Comparison of ENCODE assay signal across 1 cellular context in the genomic region with DNA sequence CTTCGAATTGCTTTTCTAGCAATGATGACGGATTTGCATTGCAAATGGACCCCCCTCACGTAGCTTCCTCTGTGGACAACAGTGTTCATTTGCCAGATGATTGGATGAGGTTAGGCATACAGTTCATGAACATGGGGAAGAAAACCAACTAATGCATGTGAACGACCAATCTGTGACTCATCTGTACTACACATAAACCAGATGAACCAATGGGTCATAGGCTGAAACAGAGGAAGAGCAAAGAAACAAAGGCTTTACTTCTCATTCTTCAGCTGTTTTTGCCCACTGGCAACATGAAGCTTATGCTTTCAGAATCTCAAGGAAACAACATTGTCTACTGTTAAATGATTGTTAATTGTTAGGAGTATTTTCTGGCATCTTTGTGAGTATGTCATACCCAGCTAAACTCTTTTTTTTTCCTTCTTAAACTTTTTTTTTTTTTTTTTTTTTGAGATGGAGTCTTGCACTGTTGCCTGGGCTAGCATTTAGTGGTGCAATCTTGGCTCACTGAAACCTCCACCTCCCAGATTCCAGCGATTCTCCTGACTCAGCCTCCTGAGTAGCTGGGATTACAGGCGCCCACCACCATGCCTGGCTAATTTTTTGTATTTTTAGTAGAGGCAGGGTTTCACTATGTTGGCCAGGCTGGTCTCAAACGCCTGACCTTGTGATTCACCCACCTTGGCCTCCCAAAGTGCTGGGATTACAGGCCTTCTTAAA.
A peak's percentile ranks its signal among the peaks of the same experiment; 100 is the strongest.
TF ChIP-seq lines count a peak whose summit lies in the region.

No MANE protein-coding gene starts in this region.

TF ChIP-seq in SK-N-SH, 30 proteins besides CTCF, POLR2A, EP300 and RAD21 (continued from another document):
- TF ChIP-seq EZH2phosphoT487 (IDR thresholded peaks at IDR 0.05; ENCODE audit: borderline replicate concordance, low read depth) (no peak), ELF1 (IDR thresholded peaks at IDR 0.05) (no peak), FOSL2 (IDR thresholded peaks at IDR 0.05; ENCODE audit: borderline replicate concordance, low read depth) (peak; percentile 84; the same call in 1 of the 2 replicates), GATA2 (CRISPR knock-in tag; IDR thresholded peaks at IDR 0.05) (no peak), FOXM1 (IDR thresholded peaks at IDR 0.05; ENCODE audit: low read depth) (no peak), MEF2A (IDR thresholded peaks at IDR 0.05; ENCODE audit: borderline replicate concordance, low read depth) (no peak), RCOR1 (IDR thresholded peaks at IDR 0.05; ENCODE audit: low read length) (no peak), SIN3A (IDR thresholded peaks at IDR 0.05; ENCODE audit: borderline replicate concordance, low read depth, low read length) (no peak), POLR2AphosphoS5 (IDR thresholded peaks at IDR 0.05; ENCODE audit: low read depth, low read length) (peak; percentile 43; the same call in 1 of the 2 replicates), CHD2 (IDR thresholded peaks at IDR 0.05; ENCODE audit: low read length, partially characterized antibody) (no peak), NFIC (IDR thresholded peaks at IDR 0.05; ENCODE audit: borderline replicate concordance) (no peak), TAF1 (IDR thresholded peaks at IDR 0.05; ENCODE audit: borderline replicate concordance, low read depth, low read length) (no peak)
- TF ChIP-seq, protein P1, sequence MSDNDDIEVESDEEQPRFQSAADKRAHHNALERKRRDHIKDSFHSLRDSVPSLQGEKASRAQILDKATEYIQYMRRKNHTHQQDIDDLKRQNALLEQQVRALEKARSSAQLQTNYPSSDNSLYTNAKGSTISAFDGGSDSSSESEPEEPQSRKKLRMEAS (IDR thresholded peaks at IDR 0.05; ENCODE audit: low read depth) = 0 out of 2 replicates have a peak, but pooled peaks have one; percentile 32
- TF ChIP-seq, protein P2, sequence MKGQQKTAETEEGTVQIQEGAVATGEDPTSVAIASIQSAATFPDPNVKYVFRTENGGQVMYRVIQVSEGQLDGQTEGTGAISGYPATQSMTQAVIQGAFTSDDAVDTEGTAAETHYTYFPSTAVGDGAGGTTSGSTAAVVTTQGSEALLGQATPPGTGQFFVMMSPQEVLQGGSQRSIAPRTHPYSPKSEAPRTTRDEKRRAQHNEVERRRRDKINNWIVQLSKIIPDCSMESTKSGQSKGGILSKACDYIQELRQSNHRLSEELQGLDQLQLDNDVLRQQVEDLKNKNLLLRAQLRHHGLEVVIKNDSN (IDR thresholded peaks at IDR 0.05; ENCODE audit: borderline replicate concordance, low read depth) = no peak
- TF ChIP-seq, protein P3, sequence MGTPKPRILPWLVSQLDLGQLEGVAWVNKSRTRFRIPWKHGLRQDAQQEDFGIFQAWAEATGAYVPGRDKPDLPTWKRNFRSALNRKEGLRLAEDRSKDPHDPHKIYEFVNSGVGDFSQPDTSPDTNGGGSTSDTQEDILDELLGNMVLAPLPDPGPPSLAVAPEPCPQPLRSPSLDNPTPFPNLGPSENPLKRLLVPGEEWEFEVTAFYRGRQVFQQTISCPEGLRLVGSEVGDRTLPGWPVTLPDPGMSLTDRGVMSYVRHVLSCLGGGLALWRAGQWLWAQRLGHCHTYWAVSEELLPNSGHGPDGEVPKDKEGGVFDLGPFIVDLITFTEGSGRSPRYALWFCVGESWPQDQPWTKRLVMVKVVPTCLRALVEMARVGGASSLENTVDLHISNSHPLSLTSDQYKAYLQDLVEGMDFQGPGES (IDR thresholded peaks at IDR 0.05; ENCODE audit: low read depth, low read length) = no peak
- TF ChIP-seq, protein P4, sequence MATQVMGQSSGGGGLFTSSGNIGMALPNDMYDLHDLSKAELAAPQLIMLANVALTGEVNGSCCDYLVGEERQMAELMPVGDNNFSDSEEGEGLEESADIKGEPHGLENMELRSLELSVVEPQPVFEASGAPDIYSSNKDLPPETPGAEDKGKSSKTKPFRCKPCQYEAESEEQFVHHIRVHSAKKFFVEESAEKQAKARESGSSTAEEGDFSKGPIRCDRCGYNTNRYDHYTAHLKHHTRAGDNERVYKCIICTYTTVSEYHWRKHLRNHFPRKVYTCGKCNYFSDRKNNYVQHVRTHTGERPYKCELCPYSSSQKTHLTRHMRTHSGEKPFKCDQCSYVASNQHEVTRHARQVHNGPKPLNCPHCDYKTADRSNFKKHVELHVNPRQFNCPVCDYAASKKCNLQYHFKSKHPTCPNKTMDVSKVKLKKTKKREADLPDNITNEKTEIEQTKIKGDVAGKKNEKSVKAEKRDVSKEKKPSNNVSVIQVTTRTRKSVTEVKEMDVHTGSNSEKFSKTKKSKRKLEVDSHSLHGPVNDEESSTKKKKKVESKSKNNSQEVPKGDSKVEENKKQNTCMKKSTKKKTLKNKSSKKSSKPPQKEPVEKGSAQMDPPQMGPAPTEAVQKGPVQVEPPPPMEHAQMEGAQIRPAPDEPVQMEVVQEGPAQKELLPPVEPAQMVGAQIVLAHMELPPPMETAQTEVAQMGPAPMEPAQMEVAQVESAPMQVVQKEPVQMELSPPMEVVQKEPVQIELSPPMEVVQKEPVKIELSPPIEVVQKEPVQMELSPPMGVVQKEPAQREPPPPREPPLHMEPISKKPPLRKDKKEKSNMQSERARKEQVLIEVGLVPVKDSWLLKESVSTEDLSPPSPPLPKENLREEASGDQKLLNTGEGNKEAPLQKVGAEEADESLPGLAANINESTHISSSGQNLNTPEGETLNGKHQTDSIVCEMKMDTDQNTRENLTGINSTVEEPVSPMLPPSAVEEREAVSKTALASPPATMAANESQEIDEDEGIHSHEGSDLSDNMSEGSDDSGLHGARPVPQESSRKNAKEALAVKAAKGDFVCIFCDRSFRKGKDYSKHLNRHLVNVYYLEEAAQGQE (IDR thresholded peaks at IDR 0.05; ENCODE audit: low read depth, low read length) = no peak
- TF ChIP-seq, protein P5, sequence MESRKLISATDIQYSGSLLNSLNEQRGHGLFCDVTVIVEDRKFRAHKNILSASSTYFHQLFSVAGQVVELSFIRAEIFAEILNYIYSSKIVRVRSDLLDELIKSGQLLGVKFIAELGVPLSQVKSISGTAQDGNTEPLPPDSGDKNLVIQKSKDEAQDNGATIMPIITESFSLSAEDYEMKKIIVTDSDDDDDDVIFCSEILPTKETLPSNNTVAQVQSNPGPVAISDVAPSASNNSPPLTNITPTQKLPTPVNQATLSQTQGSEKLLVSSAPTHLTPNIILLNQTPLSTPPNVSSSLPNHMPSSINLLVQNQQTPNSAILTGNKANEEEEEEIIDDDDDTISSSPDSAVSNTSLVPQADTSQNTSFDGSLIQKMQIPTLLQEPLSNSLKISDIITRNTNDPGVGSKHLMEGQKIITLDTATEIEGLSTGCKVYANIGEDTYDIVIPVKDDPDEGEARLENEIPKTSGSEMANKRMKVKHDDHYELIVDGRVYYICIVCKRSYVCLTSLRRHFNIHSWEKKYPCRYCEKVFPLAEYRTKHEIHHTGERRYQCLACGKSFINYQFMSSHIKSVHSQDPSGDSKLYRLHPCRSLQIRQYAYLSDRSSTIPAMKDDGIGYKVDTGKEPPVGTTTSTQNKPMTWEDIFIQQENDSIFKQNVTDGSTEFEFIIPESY (IDR thresholded peaks at IDR 0.05; ENCODE audit: borderline replicate concordance, low read depth) = no peak
- TF ChIP-seq, protein P6, sequence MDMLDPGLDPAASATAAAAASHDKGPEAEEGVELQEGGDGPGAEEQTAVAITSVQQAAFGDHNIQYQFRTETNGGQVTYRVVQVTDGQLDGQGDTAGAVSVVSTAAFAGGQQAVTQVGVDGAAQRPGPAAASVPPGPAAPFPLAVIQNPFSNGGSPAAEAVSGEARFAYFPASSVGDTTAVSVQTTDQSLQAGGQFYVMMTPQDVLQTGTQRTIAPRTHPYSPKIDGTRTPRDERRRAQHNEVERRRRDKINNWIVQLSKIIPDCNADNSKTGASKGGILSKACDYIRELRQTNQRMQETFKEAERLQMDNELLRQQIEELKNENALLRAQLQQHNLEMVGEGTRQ (IDR thresholded peaks at IDR 0.05; ENCODE audit: borderline replicate concordance, low read depth, low read length) = no peak
